Comparison of ENCODE assay signal across 18 cellular contexts in genomic region chr4:153186046-153186728, GRCh38.
"Had no signal": no experiment of that assay in that cellular context is flagged by ENCODE, and none has a peak within 500 bp of the region (broad histone marks: within the 10 kb centered on the region; RNA-seq: fewer than 3 reads in every experiment).

No MANE protein-coding gene starts in this region.

- DNase-seq: cerebellar nuclear complex; cortex of kidney; effector memory CD8-positive, alpha-beta T cell; hypothalamus; kidney; natural killer cell; stimulated activated CD4-positive, alpha-beta T cell treated with anti-CD3 and anti-CD28 coated beads, Interleukin-2, amount 100 ng/mL, for 24 hours; stimulated activated CD4-positive, alpha-beta T cell treated with anti-CD3 and anti-CD28 coated beads, Interleukin-4, amount 100 ng/mL, for 4 hours; stimulated activated naive CD8-positive, alpha-beta T cell treated with anti-CD3 and anti-CD28 coated beads, Interleukin-15, Interleukin-2, amounts not matched to agents 100 U/mL and 50 U/mL, for 24 hours; substantia nigra; testis; tibial artery had no signal

- H3K9me3 Mint-ChIP-seq: effector memory CD8-positive, alpha-beta T cell; natural killer cell; neural progenitor cell; stimulated activated memory B cell treated with anti-CD40 and anti-IgM and Interleukin-4, amounts not matched to agents 10 μg/mL and 1 μg/mL and 100 μg/mL, for 72 hours; type B pancreatic cell had no signal

- H3K27ac Mint-ChIP-seq: natural killer cell; progenitor cell of endocrine pancreas; stimulated activated memory B cell treated with anti-CD40 and anti-IgM and Interleukin-4, amounts not matched to agents 10 μg/mL and 1 μg/mL and 100 μg/mL, for 72 hours; type B pancreatic cell had no signal

- H3K36me3 Mint-ChIP-seq: natural killer cell; neural progenitor cell; stimulated activated memory B cell treated with anti-CD40 and anti-IgM and Interleukin-4, amounts not matched to agents 10 μg/mL and 1 μg/mL and 100 μg/mL, for 72 hours; type B pancreatic cell had no signal

- H3K27me3 Mint-ChIP-seq: type B pancreatic cell had no signal

- H3K4me3 Mint-ChIP-seq: effector memory CD8-positive, alpha-beta T cell; natural killer cell; neural progenitor cell; stimulated activated memory B cell treated with anti-CD40 and anti-IgM and Interleukin-4, amounts not matched to agents 10 μg/mL and 1 μg/mL and 100 μg/mL, for 72 hours; type B pancreatic cell had no signal

- H3K4me1 Mint-ChIP-seq: stimulated activated memory B cell treated with anti-CD40 and anti-IgM and Interleukin-4, amounts not matched to agents 10 μg/mL and 1 μg/mL and 100 μg/mL, for 72 hours had no signal

- ATAC-seq: effector memory CD8-positive, alpha-beta T cell; left lobe of liver; natural killer cell; sciatic nerve; stimulated activated memory B cell treated with anti-CD40 and anti-IgM and Interleukin-4, amounts not matched to agents 10 μg/mL and 1 μg/mL and 100 μg/mL, for 72 hours; stimulated activated naive CD8-positive, alpha-beta T cell treated with anti-CD3 and anti-CD28 coated beads, Interleukin-15, Interleukin-2, amounts not matched to agents 100 U/mL and 50 U/mL, for 24 hours had no signal
